15 cellular contexts compared by ENCODE assay signal in genomic region chr3:184769771-184770170, GRCh38. TPM values are rescaled to one million over a fixed set of nuclear protein-coding genes. Genes with fewer than 3 reads are reported as not detected.
DNase-seq lines count a peak whose midpoint lies in the region; ATAC-seq and TF ChIP-seq lines count a peak whose summit lies in the region.
"Had no signal": no experiment of that assay in that cellular context is flagged by ENCODE, and none has a peak within 500 bp of the region (broad histone marks: within the 10 kb centered on the region; RNA-seq: fewer than 3 reads in every experiment).

No MANE protein-coding gene starts in this region.

- no peaks in the 10 kb centered on the region for H3K36me3 Mint-ChIP-seq in dendritic cell treated with granulocyte-macrophage colony-stimulating factor and Interleukin-4, amounts not matched to agents 40 ng/mL and 50 ng/mL, for 4 days (ENCODE audit: low read depth)
- H3K36me3 Mint-ChIP-seq: CD8-positive, alpha-beta T cell had no signal

- H3K27ac Mint-ChIP-seq in dendritic cell treated with granulocyte-macrophage colony-stimulating factor and Interleukin-4, amounts not matched to agents 40 ng/mL and 50 ng/mL, for 4 days: peak overlapping the region; percentile 69
- H3K27ac Mint-ChIP-seq: CD8-positive, alpha-beta T cell; HFFc6 had no signal

- WGBS in spleen, 5 donors: 80 to 92% (median 86%) methylated on average over 15 of the region's 15 CpGs

- ATAC-seq in HG02678 (IDR thresholded peaks at IDR 0.05; ENCODE audit: unreplicated experiment): no peak
- ATAC-seq: CD8-positive, alpha-beta T cell had no signal

- H3K27me3 ChIP-seq in spleen (replicated peaks in 1 of 7) (peaks cover 0 to 8% (median 0%) of the 10 kb centered on the region in 7 donors), ascending aorta (no peaks in the 10 kb centered on the region)

- H3K9me3 ChIP-seq in spleen (no peaks in the 10 kb centered on the region), ascending aorta (no peaks in the 10 kb centered on the region)

- no peak for TF ChIP-seq POLR2A in spleen (IDR thresholded peaks at IDR 0.05)

- peaks cover 23% of the 10 kb centered on the region for H3K27me3 Mint-ChIP-seq in dendritic cell treated with granulocyte-macrophage colony-stimulating factor and Interleukin-4, amounts not matched to agents 40 ng/mL and 50 ng/mL, for 4 days

- H3K27ac ChIP-seq in spleen (no peak overlapping the region), ascending aorta (no peak overlapping the region)

- peaks cover 78% of the 10 kb centered on the region for H3K4me1 Mint-ChIP-seq in dendritic cell treated with granulocyte-macrophage colony-stimulating factor and Interleukin-4, amounts not matched to agents 40 ng/mL and 50 ng/mL, for 4 days (ENCODE audit: low read depth)

- intact Hi-C loops in dendritic cell treated with granulocyte-macrophage colony-stimulating factor and Interleukin-4, amounts not matched to agents 40 ng/mL and 50 ng/mL, for 4 days (cut with micrococcal nuclease): loop anchor here (5.0 kb wide), 1 partner anchor 37 kb away; no protein-coding TSS in a partner anchor
- intact Hi-C loops in spleen (cut with DNase I; ENCODE audit: low total_unique reads): no loop called here
- intact Hi-C loops in ascending aorta (cut with DNase I): loop anchor here (10.0 kb wide), 1 partner anchor 405 kb away; the partner anchor contains the start of genes CLCN2 and POLR2H

- H3K9me3 Mint-ChIP-seq in dendritic cell treated with granulocyte-macrophage colony-stimulating factor and Interleukin-4, amounts not matched to agents 40 ng/mL and 50 ng/mL, for 4 days: no peaks in the 10 kb centered on the region
- H3K9me3 Mint-ChIP-seq: CD8-positive, alpha-beta T cell; HFFc6 had no signal

- DNase-seq in NCI-H510A treated with DMSO at 0.1 percent for 48 hours (lab: John Stamatoyannopoulos, UW) (peak; percentile 42), left kidney (ENCODE audit: low read depth, low spot score) (peak; percentile 23), spleen (peak; percentile 57), ascending aorta (ENCODE audit: low spot score in 2 of 2) (no peak), LoVo (ENCODE audit: low spot score) (no peak)
- DNase-seq: CD8-positive, alpha-beta T cell; GF-D8; HFFc6; Kasumi-1; NCI-H1436 treated with DMSO at 0.1 percent for 48 hours; NCI-H2081; NCI-H524 treated with DMSO at 0.1 percent for 48 hours; OCI-M1 had no signal

- no peak overlapping the region for H3K4me3 Mint-ChIP-seq in dendritic cell treated with granulocyte-macrophage colony-stimulating factor and Interleukin-4, amounts not matched to agents 40 ng/mL and 50 ng/mL, for 4 days
- H3K4me3 Mint-ChIP-seq: CD8-positive, alpha-beta T cell; HFFc6 had no signal

- H3K4me1 ChIP-seq in spleen: peaks cover 0 to 27% (median 13%) of the 10 kb centered on the region in 6 donors
- no peaks in the 10 kb centered on the region for H3K4me1 ChIP-seq in ascending aorta

- no peaks in the 10 kb centered on the region for H3K36me3 ChIP-seq in spleen
- no peaks in the 10 kb centered on the region for H3K36me3 ChIP-seq in ascending aorta

- H3K4me3 ChIP-seq in spleen (no peak overlapping the region), ascending aorta (no peak overlapping the region)

- no peak for TF ChIP-seq CTCF in spleen (IDR thresholded peaks at IDR 0.05 in 8 of 11, conservative IDR thresholded peaks at IDR 0.05 in 3 of 11)
- TF ChIP-seq CTCF in ascending aorta (IDR thresholded peaks at IDR 0.05): no peak

RNA-seq across cellular contexts. Expression of gene VPS8, which starts 42.2 kb away (rescaled TPM):
- 100 to 1,000 TPM in 5 of 7 donors, 10 to 100 TPM in 2; 88.6 to 169 (median 109) TPM for total RNA-seq in spleen
- 10 to 100 TPM in 2 of 3 donors, 1 to 10 TPM in 1; 9.1 to 12.0 (median 11.6) TPM for polyA plus RNA-seq in spleen
- total RNA-seq in ascending aorta: 24.9 TPM

RNA-seq across cellular contexts. Expression of gene MAGEF1, which starts 57.9 kb away (rescaled TPM):
- total RNA-seq in spleen: 10 to 100 TPM; 16.5 to 22.6 (median 19.0) TPM
- polyA plus RNA-seq in spleen: 10 to 100 TPM; 36.2 to 42.1 (median 38.1) TPM
- 5.2 TPM for total RNA-seq in ascending aorta

Comparison
In these comparisons a context has a peak if more than half of its experiments do, and no peak if none do; other contexts are left out.
1. DNase-seq: peak in NCI-H510A treated with DMSO at 0.1 percent for 48 hours (single experiment), left kidney (single experiment) and spleen (single experiment); none in ascending aorta (0 of 2) and LoVo (single experiment).